1 cellular context compared by ENCODE assay signal in the genomic region with DNA sequence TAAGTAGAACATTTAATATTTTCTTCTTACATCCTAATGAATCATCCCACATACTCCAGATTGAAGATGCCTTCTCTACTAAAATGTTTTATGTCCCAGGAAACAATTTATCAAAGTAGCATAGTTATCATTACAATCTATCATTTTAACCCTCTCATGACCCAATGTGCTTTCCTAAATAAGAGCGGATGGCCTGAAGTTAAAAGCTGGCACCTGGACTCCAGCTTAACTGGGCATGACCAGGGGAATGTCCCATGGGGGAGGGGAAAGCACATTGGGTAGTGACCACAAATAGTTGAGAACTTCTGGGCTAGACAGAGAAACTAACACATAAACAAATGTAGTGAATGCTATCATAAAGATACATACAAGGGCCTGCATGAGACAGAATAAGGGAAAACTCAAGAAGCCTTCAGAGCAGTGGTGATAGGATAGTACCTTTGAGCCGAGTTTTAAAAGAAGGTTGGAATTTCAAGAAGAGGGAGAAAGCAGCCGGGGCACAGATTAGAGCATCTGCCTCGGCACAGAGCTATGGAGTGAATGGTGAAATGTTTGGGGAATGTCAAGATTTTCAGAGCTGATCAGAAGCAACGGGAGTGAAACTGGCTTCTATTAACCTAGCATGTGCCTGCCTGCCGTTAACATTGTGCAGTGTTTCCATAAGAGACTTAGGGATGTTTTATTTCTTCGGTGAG.
TF ChIP-seq lines count a peak whose summit lies in the region.

No MANE protein-coding gene starts in this region.

TF ChIP-seq in SK-N-SH, 30 proteins besides CTCF, POLR2A, EP300 and RAD21:
- TF ChIP-seq MXI1 (IDR thresholded peaks at IDR 0.05; ENCODE audit: low read depth, low read length) (no peak), NFIC (IDR thresholded peaks at IDR 0.05; ENCODE audit: borderline replicate concordance) (peak; percentile 45; the same call in 1 of the 2 replicates), MAX (IDR thresholded peaks at IDR 0.05; ENCODE audit: low read depth) (no peak), JUND (IDR thresholded peaks at IDR 0.05) (peak; percentile 36; the same call in 1 of the 2 replicates), SMC3 (IDR thresholded peaks at IDR 0.05; ENCODE audit: low read depth, low read length) (no peak), MEF2A (IDR thresholded peaks at IDR 0.05; ENCODE audit: borderline replicate concordance, low read depth) (peak; percentile 36; the same call in 1 of the 2 replicates), PBX3 (IDR thresholded peaks at IDR 0.05) (peak; percentile 66), TCF12 (IDR thresholded peaks at IDR 0.05) (peak; percentile 63; the same call in 1 of the 2 replicates)
- TF ChIP-seq, protein P1, sequence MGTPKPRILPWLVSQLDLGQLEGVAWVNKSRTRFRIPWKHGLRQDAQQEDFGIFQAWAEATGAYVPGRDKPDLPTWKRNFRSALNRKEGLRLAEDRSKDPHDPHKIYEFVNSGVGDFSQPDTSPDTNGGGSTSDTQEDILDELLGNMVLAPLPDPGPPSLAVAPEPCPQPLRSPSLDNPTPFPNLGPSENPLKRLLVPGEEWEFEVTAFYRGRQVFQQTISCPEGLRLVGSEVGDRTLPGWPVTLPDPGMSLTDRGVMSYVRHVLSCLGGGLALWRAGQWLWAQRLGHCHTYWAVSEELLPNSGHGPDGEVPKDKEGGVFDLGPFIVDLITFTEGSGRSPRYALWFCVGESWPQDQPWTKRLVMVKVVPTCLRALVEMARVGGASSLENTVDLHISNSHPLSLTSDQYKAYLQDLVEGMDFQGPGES (IDR thresholded peaks at IDR 0.05; ENCODE audit: low read depth, low read length): no peak
